ENCODE assay signal across 17 cellular contexts in the genomic region with DNA sequence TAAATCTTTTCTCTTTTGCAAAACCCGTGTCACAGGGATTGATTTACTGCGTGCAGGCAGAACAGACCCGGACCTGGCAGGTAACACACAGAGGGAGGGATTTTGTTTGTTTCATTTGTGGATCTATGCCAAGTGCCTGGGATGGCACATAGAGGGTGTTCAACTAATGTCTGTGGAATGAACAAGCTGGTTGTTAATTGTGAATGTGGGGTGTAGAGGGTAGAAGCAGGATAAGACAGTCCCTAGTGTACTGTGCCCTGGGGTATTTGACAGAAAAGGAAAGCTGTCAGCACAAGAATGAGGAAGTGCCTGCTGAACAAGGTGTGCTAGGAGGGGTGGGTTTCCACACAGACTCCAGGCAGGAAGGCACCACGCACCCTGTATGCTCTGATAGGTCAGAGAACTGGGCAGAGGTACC.
DNase-seq lines count a peak whose midpoint lies in the region; ATAC-seq, FAIRE-seq and TF ChIP-seq lines count a peak whose summit lies in the region.
"Had no signal": no experiment of that assay in that cellular context is flagged by ENCODE, and none has a peak within 500 bp of the region (broad histone marks: within the 10 kb centered on the region; RNA-seq: fewer than 3 reads in every experiment).

No MANE protein-coding gene starts in this region.

- CTCF ChIA-PET in K562 (lab: Yijun Ruan, JAX; ENCODE audit: low intra/inter-chr PET ratio) = no interaction called here

- peaks cover 19% of the 10 kb centered on the region for H3K4me1 ChIP-seq in BLaER1
- H3K4me1 ChIP-seq in K562 (replicated peaks in 1 of 2; ENCODE audit: control insufficient read depth in 2 of 2, insufficient read depth in 2 of 2, low read length in 2 of 2) = no peaks in the 10 kb centered on the region
- no peaks in the 10 kb centered on the region for H3K4me1 ChIP-seq in left lung
- H3K4me1 ChIP-seq: A549 had no signal

- TF ChIP-seq CTCF in K562 (IDR thresholded peaks at IDR 0.05 in 2 of 3, conservative IDR thresholded peaks at IDR 0.05 in 1 of 3; ENCODE audit: insufficient read depth in 2 of 3, low read depth in 1 of 3, low read length in 3 of 3) (no peak), mesothelial cell of epicardium (IDR thresholded peaks at IDR 0.05; ENCODE audit: unreplicated experiment) (no peak), left lung (IDR thresholded peaks at IDR 0.05) (no peak)

- no peaks in the 10 kb centered on the region for H3K79me2 ChIP-seq in K562 (ENCODE audit: control insufficient read depth, insufficient read depth, low read length)

- no TSS peak for BruUV-seq in K562 (replicated peaks; lab: Mats Ljungman, UMichigan)

- no peaks in the 10 kb centered on the region for H3K9me3 Mint-ChIP-seq in mesothelial cell of epicardium
- H3K9me3 Mint-ChIP-seq: CD8-positive, alpha-beta T cell had no signal

- peak overlapping the region; percentile 10 for H3K27ac Mint-ChIP-seq in mesothelial cell of epicardium
- H3K27ac Mint-ChIP-seq: CD8-positive, alpha-beta T cell had no signal

- H3K9me3 ChIP-seq in BLaER1 (no peaks in the 10 kb centered on the region), K562 (replicated peaks; ENCODE audit: control insufficient read depth, insufficient read depth, low read depth, low read length) (no peaks in the 10 kb centered on the region), left lung (no peaks in the 10 kb centered on the region)
- H3K9me3 ChIP-seq: A549 had no signal

- H2AFZ ChIP-seq in K562 (ENCODE audit: low read depth, low read length) = no peak overlapping the region

- POLR2A ChIA-PET in K562 (lab: Yijun Ruan, JAX) = no interaction called here

- H3K4me2 ChIP-seq in BLaER1 (peak overlapping the region; percentile 70), K562 (ENCODE audit: insufficient read depth, low read length) (no peak overlapping the region)
- H3K4me2 ChIP-seq: A549 had no signal

- no peak for ATAC-seq in K562
- no peak for ATAC-seq in left lung
- ATAC-seq: A549; CD8-positive, alpha-beta T cell; Panc1 had no signal

- no peak for TF ChIP-seq EP300 in K562 (IDR thresholded peaks at IDR 0.05; ENCODE audit: low read length)

- no peak overlapping the region for H3K4me3 Mint-ChIP-seq in mesothelial cell of epicardium
- H3K4me3 Mint-ChIP-seq: CD8-positive, alpha-beta T cell had no signal

- no peaks in the 10 kb centered on the region for H3K27me3 Mint-ChIP-seq in mesothelial cell of epicardium (ENCODE audit: low read depth)

- DNase-seq in GDM1 (lab: John Stamatoyannopoulos, UW) (peak; percentile 39), K562 (ENCODE audit: extremely low read depth in 1 of 4, low spot score in 3 of 4) (no peak), mesothelial cell of epicardium (ENCODE audit: low spot score in 2 of 2, unreplicated experiment in 2 of 2) (no peak), dedifferentiated amniotic fluid mesenchymal stem cell (ENCODE audit: extremely low spot score) (no peak), left lung (no peak), DMS79 treated with DMSO at 0.1 percent for 48 hours (lab: John Stamatoyannopoulos, UW) (no peak), SHP77 (lab: John Stamatoyannopoulos, UW) (no peak)
- DNase-seq: CD8-positive, alpha-beta T cell; H7; NCI-H1417; NCI-H2081; NCI-H345; Right ventricle myocardium superior had no signal

- no peak for TF ChIP-seq POLR2A in K562 (conservative IDR thresholded peaks at IDR 0.05)

- no peaks in the 10 kb centered on the region for H3K36me3 Mint-ChIP-seq in mesothelial cell of epicardium
- H3K36me3 Mint-ChIP-seq: CD8-positive, alpha-beta T cell had no signal

- in situ Hi-C loops in K562 (cut with MboI) = no loop called here

- TF ChIP-seq RAD21 in K562 (CRISPR knock-in tag; conservative IDR thresholded peaks at IDR 0.05 in 1 of 2, IDR thresholded peaks at IDR 0.05 in 1 of 2) = no peak

- no peaks in the 10 kb centered on the region for H3K9me1 ChIP-seq in K562 (ENCODE audit: control insufficient read depth, insufficient read depth, low read length)

- H3K27me3 ChIP-seq in BLaER1 (no peaks in the 10 kb centered on the region), K562 (ENCODE audit: control insufficient read depth in 2 of 2, insufficient read depth in 2 of 2, low read length in 2 of 2) (peaks cover 3 to 19% of the 10 kb centered on the region in 2 experiments; a peak in 3 of 5 replicates), left lung (no peaks in the 10 kb centered on the region)

- no peak overlapping the region for H3K4me3 ChIP-seq in BLaER1
- H3K4me3 ChIP-seq in K562 = no peak overlapping the region
- H3K4me3 ChIP-seq in left lung = no peak overlapping the region
- H3K4me3 ChIP-seq: A549 had no signal

- WGBS in K562 (ENCODE audit: insufficient coverage, low coverage, missing lambda C conversion rate) = 4% methylated on average over 4 of the region's 4 CpGs

- H3K9ac ChIP-seq in BLaER1 = no peak overlapping the region
- H3K9ac ChIP-seq in K562 (ENCODE audit: insufficient read depth in 1 of 2, low read depth in 2 of 2, low read length in 2 of 2) = no peak overlapping the region

- no peaks in the 10 kb centered on the region for H3K36me3 ChIP-seq in BLaER1
- no peaks in the 10 kb centered on the region for H3K36me3 ChIP-seq in K562 (ENCODE audit: control insufficient read depth, insufficient read depth, low read length)
- H3K36me3 ChIP-seq in left lung = no peaks in the 10 kb centered on the region

- FAIRE-seq in K562 (lab: Jason Lieb, UNC) = no peak
- FAIRE-seq: A549, D721Med had no signal

- H3K27ac ChIP-seq in BLaER1 (no peak overlapping the region; the same call in 1 of the 2 replicates), K562 (ENCODE audit: extremely low read depth, low read depth, low read length) (no peak overlapping the region), left lung (no peak overlapping the region)
- H3K27ac ChIP-seq: A549 had no signal

- intact Hi-C loops in K562 (cut with micrococcal nuclease) (no loop called here), left lung (cut with DNase I) (no loop called here)

- H4K20me1 ChIP-seq in BLaER1 (no peaks in the 10 kb centered on the region), K562 (replicated peaks; ENCODE audit: control insufficient read depth, insufficient read depth, low read length) (0 out of 2 replicates have a peak, but pooled peaks cover 5% of the 10 kb centered on the region)

- H3K4me1 Mint-ChIP-seq in mesothelial cell of epicardium = peaks cover 7% of the 10 kb centered on the region

TF ChIP-seq in K562, 482 proteins besides CTCF, POLR2A, EP300 and RAD21:
- TF ChIP-seq SPI1 (IDR thresholded peaks at IDR 0.05; ENCODE audit: borderline replicate concordance, low read depth, low read length) (peak; percentile 81), GATAD2A (IDR thresholded peaks at IDR 0.05) (no peak)
- TF ChIP-seq, protein P1, sequence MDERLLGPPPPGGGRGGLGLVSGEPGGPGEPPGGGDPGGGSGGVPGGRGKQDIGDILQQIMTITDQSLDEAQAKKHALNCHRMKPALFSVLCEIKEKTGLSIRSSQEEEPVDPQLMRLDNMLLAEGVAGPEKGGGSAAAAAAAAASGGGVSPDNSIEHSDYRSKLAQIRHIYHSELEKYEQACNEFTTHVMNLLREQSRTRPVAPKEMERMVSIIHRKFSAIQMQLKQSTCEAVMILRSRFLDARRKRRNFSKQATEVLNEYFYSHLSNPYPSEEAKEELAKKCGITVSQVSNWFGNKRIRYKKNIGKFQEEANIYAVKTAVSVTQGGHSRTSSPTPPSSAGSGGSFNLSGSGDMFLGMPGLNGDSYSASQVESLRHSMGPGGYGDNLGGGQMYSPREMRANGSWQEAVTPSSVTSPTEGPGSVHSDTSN (CRISPR knock-in tag; IDR thresholded peaks at IDR 0.05; ENCODE audit: low read depth) = no peak
- TF ChIP-seq, protein P1 (tag; conservative IDR thresholded peaks at IDR 0.05; ENCODE audit: low read depth) = peak; percentile 37; the same call in 1 of the 2 replicates
